13 cellular contexts compared by ENCODE assay signal in the genomic region with DNA sequence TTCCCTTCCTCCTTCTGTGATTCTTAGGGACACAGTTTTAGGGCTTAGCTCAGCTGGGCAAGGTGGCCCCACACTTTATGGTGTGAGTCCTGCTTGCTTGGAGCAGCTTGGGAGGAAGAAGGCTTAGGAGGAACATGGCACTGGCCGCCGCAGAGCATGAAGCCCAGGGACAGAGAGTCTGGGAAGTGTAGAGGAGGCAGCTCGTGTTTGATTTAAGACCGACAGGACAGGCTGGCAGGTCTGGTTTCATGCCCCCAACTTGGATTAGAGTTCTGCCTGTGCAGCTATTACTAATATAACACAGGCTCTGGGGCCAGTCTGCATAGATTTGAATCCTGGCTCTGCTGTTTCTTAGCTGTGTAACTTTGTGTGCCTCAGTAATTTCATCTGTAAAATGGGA.
DNase-seq lines count a peak whose midpoint lies in the region; ATAC-seq and TF ChIP-seq lines count a peak whose summit lies in the region.
"Had no signal": no experiment of that assay in that cellular context is flagged by ENCODE, and none has a peak within 500 bp of the region (broad histone marks: within the 10 kb centered on the region; RNA-seq: fewer than 3 reads in every experiment).

No MANE protein-coding gene starts in this region.

- no peak overlapping the region for H3K4me2 ChIP-seq in neuronal stem cell (ENCODE audit: insufficient read depth, low read length, poor library complexity, severe bottlenecking)

- peak overlapping the region; percentile 78 for H2AK5ac ChIP-seq in neuronal stem cell (ENCODE audit: low read depth, low read length)

- H3K27me3 Mint-ChIP-seq in endodermal cell (ENCODE audit: insufficient read depth): no peaks in the 10 kb centered on the region

- DNase-seq in activated effector memory CD4-positive, alpha-beta T cell treated with anti-CD3 and anti-CD28 coated beads, Interleukin-2, amount 50 U/mL, for 16 hours: peak; percentile 19
- DNase-seq in activated effector memory CD4-positive, alpha-beta T cell treated with Interleukin-2 at 50 U/mL for 16 hours: no peak
- DNase-seq in endodermal cell (no peak), neuronal stem cell (ENCODE audit: low spot score) (no peak), left ventricle myocardium inferior (no peak), right cardiac atrium (no peak)
- DNase-seq: ACHN; Calu3; CD4-positive, CD25-positive, alpha-beta regulatory T cell; DMS 273 treated with DMSO at 0.1 percent for 48 hours had no signal

- peaks cover 41% of the 10 kb centered on the region for H3K4me1 Mint-ChIP-seq in endodermal cell
- H3K4me1 Mint-ChIP-seq: CD4-positive, CD25-positive, alpha-beta regulatory T cell had no signal

- no peaks in the 10 kb centered on the region for H3K27me3 ChIP-seq in endodermal cell (ENCODE audit: control insufficient read depth, insufficient read depth, low read length, poor library complexity, severe bottlenecking)
- H3K27me3 ChIP-seq in neuronal stem cell (ENCODE audit: control insufficient read depth in 3 of 3, insufficient read depth in 3 of 3, low read depth in 1 of 3, low read length in 3 of 3): peaks cover 0 to 18% (median 0%) of the 10 kb centered on the region in 3 experiments
- peaks cover 98% of the 10 kb centered on the region for H3K27me3 ChIP-seq in left ventricle myocardium inferior (ENCODE audit: low read depth)
- H3K27me3 ChIP-seq in right cardiac atrium (ENCODE audit: control insufficient read depth, insufficient read depth): no peaks in the 10 kb centered on the region
- H3K27me3 ChIP-seq: BLaER1 treated with 17β-estradiol and CSF1 and Interleukin-3, amounts not matched to agents 10 nM and 100 nM had no signal

- H3K27ac ChIP-seq in endodermal cell (ENCODE audit: low read depth, low read length) (no peak overlapping the region), neuronal stem cell (replicated peaks; ENCODE audit: low read length) (peak overlapping the region; percentile 55), left ventricle myocardium inferior (replicated peaks) (no peak overlapping the region), right cardiac atrium (ENCODE audit: low read length) (no peak overlapping the region)
- H3K27ac ChIP-seq: BLaER1 treated with 17β-estradiol and CSF1 and Interleukin-3, amounts not matched to agents 10 nM and 100 nM had no signal

- H3K79me1 ChIP-seq in neuronal stem cell (ENCODE audit: low read depth, low read length): no peaks in the 10 kb centered on the region

- 90 to 91% methylated on average over 4 of the region's 4 CpGs for WGBS in endodermal cell (ENCODE audit: insufficient coverage in 1 of 2, insufficient read length in 1 of 2), 2 experiments
- WGBS in neuronal stem cell (ENCODE audit: extremely low coverage in 2 of 2, insufficient read length in 2 of 2, insufficient replicate concordance in 1 of 2), 2 donors: no CpG with 5 or more reads among the region's 4 CpGs
- 73% methylated on average over 4 of the region's 4 CpGs for WGBS in right cardiac atrium

- H3K36me3 ChIP-seq in endodermal cell (ENCODE audit: control insufficient read depth, insufficient read depth, low read length) (no peaks in the 10 kb centered on the region), neuronal stem cell (replicated peaks in 1 of 2; ENCODE audit: control insufficient read depth in 2 of 2, insufficient read depth in 2 of 2, low read length in 2 of 2) (no peaks in the 10 kb centered on the region), left ventricle myocardium inferior (no peaks in the 10 kb centered on the region)
- H3K36me3 ChIP-seq: BLaER1 treated with 17β-estradiol and CSF1 and Interleukin-3, amounts not matched to agents 10 nM and 100 nM had no signal

- intact Hi-C loops in left ventricle myocardium inferior (cut with micrococcal nuclease) (no loop called here), right cardiac atrium (cut with DNase I) (no loop called here)

- H2AFZ ChIP-seq in neuronal stem cell (ENCODE audit: low read length): no peak overlapping the region

- peak overlapping the region; percentile 56 for H2BK120ac ChIP-seq in neuronal stem cell (ENCODE audit: low read depth, low read length)

- TF ChIP-seq CTCF in endodermal cell (conservative IDR thresholded peaks at IDR 0.05): no peak
- no peak for TF ChIP-seq CTCF in left ventricle myocardium inferior (IDR thresholded peaks at IDR 0.05; ENCODE audit: borderline replicate concordance)

- peak overlapping the region; percentile 6 for H2BK15ac ChIP-seq in neuronal stem cell (ENCODE audit: low read length)

- no peak overlapping the region for H4K8ac ChIP-seq in neuronal stem cell (ENCODE audit: low read depth, low read length)

- no peak overlapping the region for H3K9ac ChIP-seq in endodermal cell (ENCODE audit: extremely low read depth, low read length, poor library complexity, severe bottlenecking)
- H3K9ac ChIP-seq in neuronal stem cell (ENCODE audit: low read depth, low read length, poor library complexity): no peak overlapping the region
- H3K9ac ChIP-seq: BLaER1 treated with 17β-estradiol and CSF1 and Interleukin-3, amounts not matched to agents 10 nM and 100 nM had no signal

- no peak overlapping the region for H4K91ac ChIP-seq in neuronal stem cell (ENCODE audit: low read depth, low read length, poor library complexity)

- no peaks in the 10 kb centered on the region for H3K36me3 Mint-ChIP-seq in endodermal cell (ENCODE audit: low read depth)
- H3K36me3 Mint-ChIP-seq: CD4-positive, CD25-positive, alpha-beta regulatory T cell had no signal

- no peaks in the 10 kb centered on the region for H3K9me3 Mint-ChIP-seq in endodermal cell

- H2BK5ac ChIP-seq in neuronal stem cell (ENCODE audit: low read length): peak overlapping the region; percentile 79

- ATAC-seq in right cardiac atrium (no peak), HG03135 (IDR thresholded peaks at IDR 0.05; ENCODE audit: unreplicated experiment) (no peak)
- ATAC-seq: HepG2 had no signal

- peak overlapping the region; percentile 92 for H3K18ac ChIP-seq in neuronal stem cell (ENCODE audit: low read length)

- no peak overlapping the region for H3K4ac ChIP-seq in neuronal stem cell (ENCODE audit: low read length)

- no peak overlapping the region for H3K23ac ChIP-seq in neuronal stem cell (ENCODE audit: low read depth, low read length, poor library complexity)

- peak overlapping the region; percentile 50 for H3K14ac ChIP-seq in neuronal stem cell (ENCODE audit: low read length)

- no peaks in the 10 kb centered on the region for H3K9me3 ChIP-seq in endodermal cell (ENCODE audit: control insufficient read depth, low read length)
- H3K9me3 ChIP-seq in neuronal stem cell (replicated peaks in 1 of 2; ENCODE audit: control insufficient read depth in 2 of 2, insufficient read depth in 1 of 2, low read depth in 1 of 2, low read length in 2 of 2): no peaks in the 10 kb centered on the region
- H3K9me3 ChIP-seq in left ventricle myocardium inferior (replicated peaks): no peaks in the 10 kb centered on the region
- H3K9me3 ChIP-seq in right cardiac atrium (ENCODE audit: control insufficient read depth, low read length): no peaks in the 10 kb centered on the region
- H3K9me3 ChIP-seq: BLaER1 treated with 17β-estradiol and CSF1 and Interleukin-3, amounts not matched to agents 10 nM and 100 nM had no signal

- H2BK12ac ChIP-seq in neuronal stem cell (ENCODE audit: low read length): peak overlapping the region; percentile 33

- peak overlapping the region; percentile 92 for H3K27ac Mint-ChIP-seq in endodermal cell
- H3K27ac Mint-ChIP-seq: CD4-positive, CD25-positive, alpha-beta regulatory T cell had no signal

- H3K4me3 Mint-ChIP-seq in endodermal cell: no peak overlapping the region
- H3K4me3 Mint-ChIP-seq: CD4-positive, CD25-positive, alpha-beta regulatory T cell had no signal

- H3K4me1 ChIP-seq in endodermal cell (ENCODE audit: control insufficient read depth, insufficient read depth, low read length): peaks cover 15% of the 10 kb centered on the region
- peaks cover 0 to 19% of the 10 kb centered on the region in 2 donors for H3K4me1 ChIP-seq in neuronal stem cell (ENCODE audit: control insufficient read depth in 2 of 2, insufficient read depth in 1 of 2, low read depth in 1 of 2, low read length in 2 of 2)
- H3K4me1 ChIP-seq in left ventricle myocardium inferior: no peaks in the 10 kb centered on the region
- no peaks in the 10 kb centered on the region for H3K4me1 ChIP-seq in right cardiac atrium (ENCODE audit: control insufficient read depth, insufficient read depth, low read length)

- H3K4me3 ChIP-seq in endodermal cell (ENCODE audit: low read length) (no peak overlapping the region), neuronal stem cell (ENCODE audit: low read length in 2 of 2) (no peak overlapping the region), left ventricle myocardium inferior (no peak overlapping the region), right cardiac atrium (ENCODE audit: low read length) (no peak overlapping the region)
- H3K4me3 ChIP-seq: BLaER1 treated with 17β-estradiol and CSF1 and Interleukin-3, amounts not matched to agents 10 nM and 100 nM had no signal
